In the genomic region with DNA sequence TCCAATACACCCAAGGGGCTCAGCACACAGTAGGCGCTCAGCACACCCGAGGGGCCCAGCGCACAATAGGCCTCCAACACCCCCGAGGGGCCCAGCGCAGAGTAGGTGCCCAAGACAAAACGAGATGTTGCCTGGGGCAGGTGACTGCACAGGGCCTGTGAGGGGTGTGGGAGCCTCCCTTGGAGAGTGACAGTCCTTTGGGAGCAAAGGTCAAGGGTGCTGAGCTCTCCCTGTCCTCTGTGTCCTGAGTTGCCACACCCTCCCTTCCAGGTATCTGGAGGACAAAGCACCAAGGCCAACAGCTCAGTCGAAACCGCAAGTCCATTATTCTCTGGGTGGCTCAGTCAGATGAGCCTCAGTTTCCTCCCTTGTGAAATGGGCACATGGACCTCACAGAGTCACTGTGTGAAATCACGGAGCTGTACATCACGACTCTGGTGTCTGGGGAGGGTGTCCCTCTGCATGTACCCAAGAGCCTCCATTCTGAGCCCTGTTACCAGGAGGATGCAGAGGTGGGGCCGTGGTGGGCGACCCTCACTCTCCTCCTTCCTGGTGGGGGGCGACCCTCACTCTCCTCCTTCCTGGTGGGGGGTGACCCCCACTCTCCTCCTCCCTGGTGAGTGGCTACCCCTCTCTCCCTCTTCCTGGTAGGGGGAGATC, we compare ENCODE assay signal across 1 cellular context.
TF ChIP-seq lines count a peak whose summit lies in the region.

No MANE protein-coding gene starts in this region.

TF ChIP-seq in HepG2, 621 proteins besides CTCF, POLR2A, EP300 and RAD21 (continued from another document and continues in another):
- TF ChIP-seq, protein P1, sequence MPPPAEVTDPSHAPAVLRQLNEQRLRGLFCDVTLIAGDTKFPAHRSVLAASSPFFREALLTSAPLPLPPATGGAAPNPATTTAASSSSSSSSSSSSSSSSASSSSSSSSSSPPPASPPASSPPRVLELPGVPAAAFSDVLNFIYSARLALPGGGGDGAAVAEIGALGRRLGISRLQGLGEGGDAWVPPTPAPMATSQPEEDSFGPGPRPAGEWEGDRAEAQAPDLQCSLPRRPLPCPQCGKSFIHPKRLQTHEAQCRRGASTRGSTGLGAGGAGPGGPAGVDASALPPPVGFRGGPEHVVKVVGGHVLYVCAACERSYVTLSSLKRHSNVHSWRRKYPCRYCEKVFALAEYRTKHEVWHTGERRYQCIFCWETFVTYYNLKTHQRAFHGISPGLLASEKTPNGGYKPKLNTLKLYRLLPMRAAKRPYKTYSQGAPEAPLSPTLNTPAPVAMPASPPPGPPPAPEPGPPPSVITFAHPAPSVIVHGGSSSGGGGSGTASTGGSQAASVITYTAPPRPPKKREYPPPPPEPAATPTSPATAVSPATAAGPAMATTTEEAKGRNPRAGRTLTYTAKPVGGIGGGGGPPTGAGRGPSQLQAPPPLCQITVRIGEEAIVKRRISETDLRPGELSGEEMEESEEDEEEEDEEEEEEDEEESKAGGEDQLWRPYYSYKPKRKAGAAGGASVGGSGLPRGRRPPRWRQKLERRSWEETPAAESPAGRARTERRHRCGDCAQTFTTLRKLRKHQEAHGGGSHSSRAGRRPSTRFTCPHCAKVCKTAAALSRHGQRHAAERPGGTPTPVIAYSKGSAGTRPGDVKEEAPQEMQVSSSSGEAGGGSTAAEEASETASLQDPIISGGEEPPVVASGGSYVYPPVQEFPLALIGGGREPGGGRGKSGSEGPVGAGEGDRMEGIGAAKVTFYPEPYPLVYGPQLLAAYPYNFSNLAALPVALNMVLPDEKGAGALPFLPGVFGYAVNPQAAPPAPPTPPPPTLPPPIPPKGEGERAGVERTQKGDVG (CRISPR knock-in tag; IDR thresholded peaks at IDR 0.05; ENCODE audit: borderline replicate concordance) = no peak
- TF ChIP-seq ATF1 (CRISPR knock-in tag; IDR thresholded peaks at IDR 0.05) (no peak), ZNF644 (CRISPR knock-in tag; IDR thresholded peaks at IDR 0.05; ENCODE audit: low read depth) (peak; percentile 13; the same call in 1 of the 2 replicates), KLF11 (CRISPR knock-in tag; IDR thresholded peaks at IDR 0.05) (no peak), TRIM24 (CRISPR knock-in tag; IDR thresholded peaks at IDR 0.05) (no peak), SOX13 (IDR thresholded peaks at IDR 0.05) (peak; percentile 64; the same call in 1 of the 2 replicates), SOX13 (CRISPR knock-in tag; conservative IDR thresholded peaks at IDR 0.05 in 1 of 2, IDR thresholded peaks at IDR 0.05 in 1 of 2) (peak in 1 of 2 experiments; percentile 91; a peak in 2 of 4 replicates), KDM3A (CRISPR knock-in tag; IDR thresholded peaks at IDR 0.05; ENCODE audit: low read depth) (no peak), ZNF333 (CRISPR knock-in tag; IDR thresholded peaks at IDR 0.05; ENCODE audit: borderline replicate concordance) (no peak), ZNF788 (CRISPR knock-in tag; IDR thresholded peaks at IDR 0.05; ENCODE audit: borderline replicate concordance) (0 out of 2 replicates have a peak, but pooled peaks have one; percentile 20), ZNF138 (CRISPR knock-in tag; IDR thresholded peaks at IDR 0.05; ENCODE audit: low read depth) (no peak), SUZ12 (IDR thresholded peaks at IDR 0.05; ENCODE audit: low read depth, low read length) (no peak), ZKSCAN5 (CRISPR knock-in tag; IDR thresholded peaks at IDR 0.05) (no peak), SOX6 (IDR thresholded peaks at IDR 0.05) (no peak), SOX6 (CRISPR knock-in tag; IDR thresholded peaks at IDR 0.05) (peak; percentile 95), GATAD2A (CRISPR knock-in tag; IDR thresholded peaks at IDR 0.05) (peak; percentile 86), TBX3 (IDR thresholded peaks at IDR 0.05; ENCODE audit: borderline replicate concordance) (peak; percentile 21; the same call in 1 of the 2 replicates), CBX2 (IDR thresholded peaks at IDR 0.05; ENCODE audit: low read depth, low read length) (no peak), CBX2 (CRISPR knock-in tag; IDR thresholded peaks at IDR 0.05; ENCODE audit: low read depth) (no peak), ZNF816 (CRISPR knock-in tag; IDR thresholded peaks at IDR 0.05; ENCODE audit: borderline replicate concordance) (no peak), ZNF260 (CRISPR knock-in tag; IDR thresholded peaks at IDR 0.05; ENCODE audit: borderline replicate concordance, low read depth) (no peak), PITX1 (CRISPR knock-in tag; IDR thresholded peaks at IDR 0.05) (peak; percentile 52; the same call in 1 of the 2 replicates), ONECUT2 (CRISPR knock-in tag; IDR thresholded peaks at IDR 0.05) (no peak), ZNF83 (CRISPR knock-in tag; IDR thresholded peaks at IDR 0.05; ENCODE audit: borderline replicate concordance) (no peak), HNRNPUL1 (IDR thresholded peaks at IDR 0.05; ENCODE audit: low read depth, low read length) (no peak), CENPX (CRISPR knock-in tag; IDR thresholded peaks at IDR 0.05) (no peak), AGO1 (IDR thresholded peaks at IDR 0.05; ENCODE audit: low read depth, low read length, poor library complexity, severe bottlenecking) (no peak), ZNF367 (CRISPR knock-in tag; IDR thresholded peaks at IDR 0.05; ENCODE audit: borderline replicate concordance) (no peak), ZNF839 (CRISPR knock-in tag; IDR thresholded peaks at IDR 0.05; ENCODE audit: borderline replicate concordance) (no peak), ATF7 (IDR thresholded peaks at IDR 0.05) (no peak), ATF7 (CRISPR knock-in tag; IDR thresholded peaks at IDR 0.05) (no peak), ZNF12 (CRISPR knock-in tag; IDR thresholded peaks at IDR 0.05) (no peak), ZNF564 (CRISPR knock-in tag; IDR thresholded peaks at IDR 0.05) (no peak), TEAD3 (CRISPR knock-in tag; optimal IDR thresholded peaks at IDR 0.05; ENCODE audit: borderline replicate concordance) (peak; percentile 66), MXI1 (IDR thresholded peaks at IDR 0.05; ENCODE audit: borderline replicate concordance, low read depth, low read length) (no peak), PHF21A (CRISPR knock-in tag; IDR thresholded peaks at IDR 0.05) (no peak), FOSL2 (CRISPR knock-in tag; IDR thresholded peaks at IDR 0.05) (peak; percentile 45; the same call in 1 of the 2 replicates), ISL2 (CRISPR knock-in tag; IDR thresholded peaks at IDR 0.05) (peak; percentile 43; the same call in 1 of the 2 replicates), NR2F6 (IDR thresholded peaks at IDR 0.05) (peak; percentile 83), NR2F6 (CRISPR knock-in tag; IDR thresholded peaks at IDR 0.05) (peak; percentile 96), ZNF430 (CRISPR knock-in tag; IDR thresholded peaks at IDR 0.05) (no peak), ZNF619 (CRISPR knock-in tag; IDR thresholded peaks at IDR 0.05) (no peak), ZNF337 (CRISPR knock-in tag; IDR thresholded peaks at IDR 0.05; ENCODE audit: borderline replicate concordance, low read depth) (no peak), SRY (CRISPR knock-in tag; IDR thresholded peaks at IDR 0.05) (no peak), ZNF354B (CRISPR knock-in tag; IDR thresholded peaks at IDR 0.05) (no peak), ZNF562 (CRISPR knock-in tag; IDR thresholded peaks at IDR 0.05; ENCODE audit: borderline replicate concordance) (no peak)
- TF ChIP-seq, protein P2, sequence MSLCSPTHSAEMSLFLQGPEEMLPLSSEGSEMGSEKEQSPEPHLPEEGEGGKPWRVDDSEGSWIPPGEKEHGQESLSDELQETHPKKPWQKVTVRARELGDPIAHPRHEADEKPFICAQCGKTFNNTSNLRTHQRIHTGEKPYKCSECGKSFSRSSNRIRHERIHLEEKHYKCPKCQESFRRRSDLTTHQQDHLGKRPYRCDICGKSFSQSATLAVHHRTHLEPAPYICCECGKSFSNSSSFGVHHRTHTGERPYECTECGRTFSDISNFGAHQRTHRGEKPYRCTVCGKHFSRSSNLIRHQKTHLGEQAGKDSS (CRISPR knock-in tag; IDR thresholded peaks at IDR 0.05; ENCODE audit: borderline replicate concordance, low read depth) = no peak
- TF ChIP-seq, protein P3, sequence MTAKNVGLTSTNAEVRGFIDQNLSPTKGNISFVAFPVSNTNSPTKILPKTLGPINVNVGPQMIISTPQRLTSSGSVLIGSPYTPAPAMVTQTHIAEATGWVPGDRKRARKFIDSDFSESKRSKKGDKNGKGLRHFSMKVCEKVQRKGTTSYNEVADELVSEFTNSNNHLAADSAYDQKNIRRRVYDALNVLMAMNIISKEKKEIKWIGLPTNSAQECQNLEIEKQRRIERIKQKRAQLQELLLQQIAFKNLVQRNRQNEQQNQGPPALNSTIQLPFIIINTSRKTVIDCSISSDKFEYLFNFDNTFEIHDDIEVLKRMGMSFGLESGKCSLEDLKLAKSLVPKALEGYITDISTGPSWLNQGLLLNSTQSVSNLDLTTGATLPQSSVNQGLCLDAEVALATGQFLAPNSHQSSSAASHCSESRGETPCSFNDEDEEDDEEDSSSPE (CRISPR knock-in tag; IDR thresholded peaks at IDR 0.05) = 0 out of 2 replicates have a peak, but pooled peaks have one; percentile 18
- TF ChIP-seq, protein P4, sequence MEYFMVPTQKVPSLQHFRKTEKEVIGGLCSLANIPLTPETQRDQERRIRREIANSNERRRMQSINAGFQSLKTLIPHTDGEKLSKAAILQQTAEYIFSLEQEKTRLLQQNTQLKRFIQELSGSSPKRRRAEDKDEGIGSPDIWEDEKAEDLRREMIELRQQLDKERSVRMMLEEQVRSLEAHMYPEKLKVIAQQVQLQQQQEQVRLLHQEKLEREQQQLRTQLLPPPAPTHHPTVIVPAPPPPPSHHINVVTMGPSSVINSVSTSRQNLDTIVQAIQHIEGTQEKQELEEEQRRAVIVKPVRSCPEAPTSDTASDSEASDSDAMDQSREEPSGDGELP (IDR thresholded peaks at IDR 0.05; ENCODE audit: borderline replicate concordance, low read depth) = no peak
- TF ChIP-seq, protein P5, sequence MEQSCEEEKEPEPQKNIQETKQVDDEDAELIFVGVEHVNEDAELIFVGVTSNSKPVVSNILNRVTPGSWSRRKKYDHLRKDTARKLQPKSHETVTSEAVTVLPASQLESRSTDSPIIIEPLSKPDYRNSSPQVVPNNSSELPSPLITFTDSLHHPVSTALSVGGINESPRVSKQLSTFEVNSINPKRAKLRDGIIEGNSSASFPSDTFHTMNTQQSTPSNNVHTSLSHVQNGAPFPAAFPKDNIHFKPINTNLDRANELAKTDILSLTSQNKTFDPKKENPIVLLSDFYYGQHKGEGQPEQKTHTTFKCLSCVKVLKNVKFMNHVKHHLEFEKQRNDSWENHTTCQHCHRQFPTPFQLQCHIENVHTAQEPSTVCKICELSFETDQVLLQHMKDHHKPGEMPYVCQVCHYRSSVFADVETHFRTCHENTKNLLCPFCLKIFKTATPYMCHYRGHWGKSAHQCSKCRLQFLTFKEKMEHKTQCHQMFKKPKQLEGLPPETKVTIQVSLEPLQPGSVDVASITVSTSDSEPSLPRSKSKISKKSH (CRISPR knock-in tag; IDR thresholded peaks at IDR 0.05; ENCODE audit: borderline replicate concordance) = no peak
- TF ChIP-seq, protein P6, sequence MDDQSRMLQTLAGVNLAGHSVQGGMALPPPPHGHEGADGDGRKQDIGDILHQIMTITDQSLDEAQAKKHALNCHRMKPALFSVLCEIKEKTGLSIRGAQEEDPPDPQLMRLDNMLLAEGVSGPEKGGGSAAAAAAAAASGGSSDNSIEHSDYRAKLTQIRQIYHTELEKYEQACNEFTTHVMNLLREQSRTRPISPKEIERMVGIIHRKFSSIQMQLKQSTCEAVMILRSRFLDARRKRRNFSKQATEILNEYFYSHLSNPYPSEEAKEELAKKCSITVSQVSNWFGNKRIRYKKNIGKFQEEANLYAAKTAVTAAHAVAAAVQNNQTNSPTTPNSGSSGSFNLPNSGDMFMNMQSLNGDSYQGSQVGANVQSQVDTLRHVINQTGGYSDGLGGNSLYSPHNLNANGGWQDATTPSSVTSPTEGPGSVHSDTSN (CRISPR knock-in tag; IDR thresholded peaks at IDR 0.05; ENCODE audit: borderline replicate concordance) = no peak
- TF ChIP-seq, protein P7, sequence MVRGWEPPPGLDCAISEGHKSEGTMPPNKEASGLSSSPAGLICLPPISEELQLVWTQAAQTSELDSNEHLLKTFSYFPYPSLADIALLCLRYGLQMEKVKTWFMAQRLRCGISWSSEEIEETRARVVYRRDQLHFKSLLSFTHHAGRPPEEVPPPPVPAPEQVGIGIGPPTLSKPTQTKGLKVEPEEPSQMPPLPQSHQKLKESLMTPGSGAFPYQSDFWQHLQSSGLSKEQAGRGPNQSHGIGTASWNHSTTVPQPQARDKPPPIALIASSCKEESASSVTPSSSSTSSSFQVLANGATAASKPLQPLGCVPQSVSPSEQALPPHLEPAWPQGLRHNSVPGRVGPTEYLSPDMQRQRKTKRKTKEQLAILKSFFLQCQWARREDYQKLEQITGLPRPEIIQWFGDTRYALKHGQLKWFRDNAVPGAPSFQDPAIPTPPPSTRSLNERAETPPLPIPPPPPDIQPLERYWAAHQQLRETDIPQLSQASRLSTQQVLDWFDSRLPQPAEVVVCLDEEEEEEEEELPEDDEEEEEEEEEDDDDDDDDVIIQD (CRISPR knock-in tag; IDR thresholded peaks at IDR 0.05; ENCODE audit: low read depth) = no peak
- TF ChIP-seq, protein P8, sequence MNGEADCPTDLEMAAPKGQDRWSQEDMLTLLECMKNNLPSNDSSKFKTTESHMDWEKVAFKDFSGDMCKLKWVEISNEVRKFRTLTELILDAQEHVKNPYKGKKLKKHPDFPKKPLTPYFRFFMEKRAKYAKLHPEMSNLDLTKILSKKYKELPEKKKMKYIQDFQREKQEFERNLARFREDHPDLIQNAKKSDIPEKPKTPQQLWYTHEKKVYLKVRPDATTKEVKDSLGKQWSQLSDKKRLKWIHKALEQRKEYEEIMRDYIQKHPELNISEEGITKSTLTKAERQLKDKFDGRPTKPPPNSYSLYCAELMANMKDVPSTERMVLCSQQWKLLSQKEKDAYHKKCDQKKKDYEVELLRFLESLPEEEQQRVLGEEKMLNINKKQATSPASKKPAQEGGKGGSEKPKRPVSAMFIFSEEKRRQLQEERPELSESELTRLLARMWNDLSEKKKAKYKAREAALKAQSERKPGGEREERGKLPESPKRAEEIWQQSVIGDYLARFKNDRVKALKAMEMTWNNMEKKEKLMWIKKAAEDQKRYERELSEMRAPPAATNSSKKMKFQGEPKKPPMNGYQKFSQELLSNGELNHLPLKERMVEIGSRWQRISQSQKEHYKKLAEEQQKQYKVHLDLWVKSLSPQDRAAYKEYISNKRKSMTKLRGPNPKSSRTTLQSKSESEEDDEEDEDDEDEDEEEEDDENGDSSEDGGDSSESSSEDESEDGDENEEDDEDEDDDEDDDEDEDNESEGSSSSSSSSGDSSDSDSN (CRISPR knock-in tag; IDR thresholded peaks at IDR 0.05) = no peak
- TF ChIP-seq, protein P9, sequence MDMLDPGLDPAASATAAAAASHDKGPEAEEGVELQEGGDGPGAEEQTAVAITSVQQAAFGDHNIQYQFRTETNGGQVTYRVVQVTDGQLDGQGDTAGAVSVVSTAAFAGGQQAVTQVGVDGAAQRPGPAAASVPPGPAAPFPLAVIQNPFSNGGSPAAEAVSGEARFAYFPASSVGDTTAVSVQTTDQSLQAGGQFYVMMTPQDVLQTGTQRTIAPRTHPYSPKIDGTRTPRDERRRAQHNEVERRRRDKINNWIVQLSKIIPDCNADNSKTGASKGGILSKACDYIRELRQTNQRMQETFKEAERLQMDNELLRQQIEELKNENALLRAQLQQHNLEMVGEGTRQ (IDR thresholded peaks at IDR 0.05; ENCODE audit: low read depth, low read length) = no peak
- TF ChIP-seq, protein P9 (CRISPR knock-in tag; IDR thresholded peaks at IDR 0.05; ENCODE audit: borderline replicate concordance) = no peak
